1 cellular context compared by ENCODE assay signal in genomic region chr13:59754411-59754810, GRCh38.
TF ChIP-seq lines count a peak whose summit lies in the region.

No MANE protein-coding gene starts in this region.

TF ChIP-seq in GM23338, 12 proteins besides CTCF, POLR2A, EP300 and RAD21 (continued from another document):
- TF ChIP-seq ZNF331 (CRISPR knock-in tag; IDR thresholded peaks at IDR 0.05; ENCODE audit: low read depth) (no peak), STAT1 (IDR thresholded peaks at IDR 0.05; ENCODE audit: unreplicated experiment) (no peak), NANOG (IDR thresholded peaks at IDR 0.05; ENCODE audit: borderline replicate concordance) (no peak), EZH2 (IDR thresholded peaks at IDR 0.05; ENCODE audit: low read depth, unreplicated experiment) (no peak), ZNF114 (CRISPR knock-in tag; IDR thresholded peaks at IDR 0.05) (no peak), POLR2AphosphoS5 (IDR thresholded peaks at IDR 0.05; ENCODE audit: low read depth) (no peak), CREB1 (CRISPR knock-in tag; IDR thresholded peaks at IDR 0.05; ENCODE audit: low read depth) (no peak), JUNB (IDR thresholded peaks at IDR 0.05; ENCODE audit: unreplicated experiment) (no peak), EZH2phosphoT487 (IDR thresholded peaks at IDR 0.05; ENCODE audit: unreplicated experiment) (no peak)
- TF ChIP-seq, protein P1, sequence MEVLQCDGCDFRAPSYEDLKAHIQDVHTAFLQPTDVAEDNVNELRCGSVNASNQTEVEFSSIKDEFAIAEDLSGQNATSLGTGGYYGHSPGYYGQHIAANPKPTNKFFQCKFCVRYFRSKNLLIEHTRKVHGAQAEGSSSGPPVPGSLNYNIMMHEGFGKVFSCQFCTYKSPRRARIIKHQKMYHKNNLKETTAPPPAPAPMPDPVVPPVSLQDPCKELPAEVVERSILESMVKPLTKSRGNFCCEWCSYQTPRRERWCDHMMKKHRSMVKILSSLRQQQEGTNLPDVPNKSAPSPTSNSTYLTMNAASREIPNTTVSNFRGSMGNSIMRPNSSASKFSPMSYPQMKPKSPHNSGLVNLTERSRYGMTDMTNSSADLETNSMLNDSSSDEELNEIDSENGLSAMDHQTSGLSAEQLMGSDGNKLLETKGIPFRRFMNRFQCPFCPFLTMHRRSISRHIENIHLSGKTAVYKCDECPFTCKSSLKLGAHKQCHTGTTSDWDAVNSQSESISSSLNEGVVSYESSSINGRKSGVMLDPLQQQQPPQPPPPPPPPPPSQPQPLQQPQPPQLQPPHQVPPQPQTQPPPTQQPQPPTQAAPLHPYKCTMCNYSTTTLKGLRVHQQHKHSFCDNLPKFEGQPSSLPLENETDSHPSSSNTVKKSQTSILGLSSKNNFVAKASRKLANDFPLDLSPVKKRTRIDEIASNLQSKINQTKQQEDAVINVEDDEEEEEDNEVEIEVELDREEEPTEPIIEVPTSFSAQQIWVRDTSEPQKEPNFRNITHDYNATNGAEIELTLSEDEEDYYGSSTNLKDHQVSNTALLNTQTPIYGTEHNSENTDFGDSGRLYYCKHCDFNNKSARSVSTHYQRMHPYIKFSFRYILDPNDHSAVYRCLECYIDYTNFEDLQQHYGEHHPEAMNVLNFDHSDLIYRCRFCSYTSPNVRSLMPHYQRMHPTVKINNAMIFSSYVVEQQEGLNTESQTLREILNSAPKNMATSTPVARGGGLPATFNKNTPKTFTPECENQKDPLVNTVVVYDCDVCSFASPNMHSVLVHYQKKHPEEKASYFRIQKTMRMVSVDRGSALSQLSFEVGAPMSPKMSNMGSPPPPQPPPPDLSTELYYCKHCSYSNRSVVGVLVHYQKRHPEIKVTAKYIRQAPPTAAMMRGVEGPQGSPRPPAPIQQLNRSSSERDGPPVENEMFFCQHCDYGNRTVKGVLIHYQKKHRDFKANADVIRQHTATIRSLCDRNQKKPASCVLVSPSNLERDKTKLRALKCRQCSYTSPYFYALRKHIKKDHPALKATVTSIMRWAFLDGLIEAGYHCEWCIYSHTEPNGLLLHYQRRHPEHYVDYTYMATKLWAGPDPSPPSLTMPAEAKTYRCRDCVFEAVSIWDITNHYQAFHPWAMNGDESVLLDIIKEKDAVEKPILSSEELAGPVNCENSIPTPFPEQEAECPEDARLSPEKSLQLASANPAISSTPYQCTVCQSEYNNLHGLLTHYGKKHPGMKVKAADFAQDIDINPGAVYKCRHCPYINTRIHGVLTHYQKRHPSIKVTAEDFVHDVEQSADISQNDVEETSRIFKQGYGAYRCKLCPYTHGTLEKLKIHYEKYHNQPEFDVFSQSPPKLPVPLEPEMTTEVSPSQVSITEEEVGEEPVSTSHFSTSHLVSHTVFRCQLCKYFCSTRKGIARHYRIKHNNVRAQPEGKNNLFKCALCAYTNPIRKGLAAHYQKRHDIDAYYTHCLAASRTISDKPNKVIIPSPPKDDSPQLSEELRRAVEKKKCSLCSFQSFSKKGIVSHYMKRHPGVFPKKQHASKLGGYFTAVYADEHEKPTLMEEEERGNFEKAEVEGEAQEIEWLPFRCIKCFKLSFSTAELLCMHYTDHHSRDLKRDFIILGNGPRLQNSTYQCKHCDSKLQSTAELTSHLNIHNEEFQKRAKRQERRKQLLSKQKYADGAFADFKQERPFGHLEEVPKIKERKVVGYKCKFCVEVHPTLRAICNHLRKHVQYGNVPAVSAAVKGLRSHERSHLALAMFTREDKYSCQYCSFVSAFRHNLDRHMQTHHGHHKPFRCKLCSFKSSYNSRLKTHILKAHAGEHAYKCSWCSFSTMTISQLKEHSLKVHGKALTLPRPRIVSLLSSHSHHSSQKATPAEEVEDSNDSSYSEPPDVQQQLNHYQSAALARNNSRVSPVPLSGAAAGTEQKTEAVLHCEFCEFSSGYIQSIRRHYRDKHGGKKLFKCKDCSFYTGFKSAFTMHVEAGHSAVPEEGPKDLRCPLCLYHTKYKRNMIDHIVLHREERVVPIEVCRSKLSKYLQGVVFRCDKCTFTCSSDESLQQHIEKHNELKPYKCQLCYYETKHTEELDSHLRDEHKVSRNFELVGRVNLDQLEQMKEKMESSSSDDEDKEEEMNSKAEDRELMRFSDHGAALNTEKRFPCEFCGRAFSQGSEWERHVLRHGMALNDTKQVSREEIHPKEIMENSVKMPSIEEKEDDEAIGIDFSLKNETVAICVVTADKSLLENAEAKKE (CRISPR knock-in tag; IDR thresholded peaks at IDR 0.05) = no peak
- TF ChIP-seq, protein P2, sequence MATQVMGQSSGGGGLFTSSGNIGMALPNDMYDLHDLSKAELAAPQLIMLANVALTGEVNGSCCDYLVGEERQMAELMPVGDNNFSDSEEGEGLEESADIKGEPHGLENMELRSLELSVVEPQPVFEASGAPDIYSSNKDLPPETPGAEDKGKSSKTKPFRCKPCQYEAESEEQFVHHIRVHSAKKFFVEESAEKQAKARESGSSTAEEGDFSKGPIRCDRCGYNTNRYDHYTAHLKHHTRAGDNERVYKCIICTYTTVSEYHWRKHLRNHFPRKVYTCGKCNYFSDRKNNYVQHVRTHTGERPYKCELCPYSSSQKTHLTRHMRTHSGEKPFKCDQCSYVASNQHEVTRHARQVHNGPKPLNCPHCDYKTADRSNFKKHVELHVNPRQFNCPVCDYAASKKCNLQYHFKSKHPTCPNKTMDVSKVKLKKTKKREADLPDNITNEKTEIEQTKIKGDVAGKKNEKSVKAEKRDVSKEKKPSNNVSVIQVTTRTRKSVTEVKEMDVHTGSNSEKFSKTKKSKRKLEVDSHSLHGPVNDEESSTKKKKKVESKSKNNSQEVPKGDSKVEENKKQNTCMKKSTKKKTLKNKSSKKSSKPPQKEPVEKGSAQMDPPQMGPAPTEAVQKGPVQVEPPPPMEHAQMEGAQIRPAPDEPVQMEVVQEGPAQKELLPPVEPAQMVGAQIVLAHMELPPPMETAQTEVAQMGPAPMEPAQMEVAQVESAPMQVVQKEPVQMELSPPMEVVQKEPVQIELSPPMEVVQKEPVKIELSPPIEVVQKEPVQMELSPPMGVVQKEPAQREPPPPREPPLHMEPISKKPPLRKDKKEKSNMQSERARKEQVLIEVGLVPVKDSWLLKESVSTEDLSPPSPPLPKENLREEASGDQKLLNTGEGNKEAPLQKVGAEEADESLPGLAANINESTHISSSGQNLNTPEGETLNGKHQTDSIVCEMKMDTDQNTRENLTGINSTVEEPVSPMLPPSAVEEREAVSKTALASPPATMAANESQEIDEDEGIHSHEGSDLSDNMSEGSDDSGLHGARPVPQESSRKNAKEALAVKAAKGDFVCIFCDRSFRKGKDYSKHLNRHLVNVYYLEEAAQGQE (IDR thresholded peaks at IDR 0.05; ENCODE audit: unreplicated experiment) = no peak
